In genomic region chr12:22310276-22310675, GRCh38 we compare ENCODE assay signal across 1 cellular context.
TF ChIP-seq lines count a peak whose summit lies in the region.

No MANE protein-coding gene starts in this region.

TF ChIP-seq in neural cell, 6 proteins besides CTCF, POLR2A, EP300 and RAD21:
- TF ChIP-seq REST (IDR thresholded peaks at IDR 0.05; ENCODE audit: borderline replicate concordance): no peak
- no peak for TF ChIP-seq MXI1 (conservative IDR thresholded peaks at IDR 0.05; ENCODE audit: poor library complexity, severe bottlenecking)
- TF ChIP-seq SMC3 (conservative IDR thresholded peaks at IDR 0.05; ENCODE audit: poor library complexity): no peak
- TF ChIP-seq EZH2 (IDR thresholded peaks at IDR 0.05; ENCODE audit: borderline replicate concordance, insufficient read depth, low read length, poor library complexity, severe bottlenecking): no peak
- TF ChIP-seq TAF1 (IDR thresholded peaks at IDR 0.05; ENCODE audit: low read depth): no peak
- TF ChIP-seq POLR2AphosphoS5 (IDR thresholded peaks at IDR 0.05): no peak
